8 cellular contexts compared by ENCODE assay signal in the genomic region with DNA sequence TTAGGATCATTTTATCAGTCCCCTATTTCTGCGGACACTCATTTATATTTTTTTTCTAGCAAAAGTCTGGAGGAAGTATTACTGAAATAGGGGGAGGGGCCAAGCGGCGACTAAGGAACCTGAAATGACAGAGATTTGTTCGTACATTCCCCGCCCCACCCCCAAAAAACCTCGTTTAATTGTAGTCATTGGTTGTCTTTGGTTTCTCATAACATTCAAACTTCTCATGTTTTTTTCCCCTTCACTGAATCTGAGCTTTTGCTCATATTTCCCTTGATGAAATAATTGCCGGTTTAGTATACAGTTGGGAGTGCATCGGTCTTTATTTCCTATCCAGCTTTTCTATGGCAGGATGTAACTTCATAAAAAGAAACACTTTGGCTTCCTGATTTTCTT. TPM values are rescaled to one million over a fixed set of nuclear protein-coding genes. Genes with fewer than 3 reads are reported as not detected.
DNase-seq lines count a peak whose midpoint lies in the region; ATAC-seq and TF ChIP-seq lines count a peak whose summit lies in the region.

No MANE protein-coding gene starts in this region.

- H3K4me3 Mint-ChIP-seq in activated CD8-positive, alpha-beta T cell treated with anti-CD3 and anti-CD28 coated beads, Interleukin-2, amount 10 ng/mL, durations not matched to agents 7 days and 5 days = peak overlapping the region; percentile 86

- H3K27ac Mint-ChIP-seq in activated CD8-positive, alpha-beta T cell treated with anti-CD3 and anti-CD28 coated beads, Interleukin-2, amount 10 ng/mL, durations not matched to agents 7 days and 5 days = peak overlapping the region; percentile 86

- H3K4me1 ChIP-seq in esophagus squamous epithelium = peaks cover 10 to 41% (median 10%) of the 10 kb centered on the region in 3 donors

- TF ChIP-seq CTCF in AG10803 (conservative IDR thresholded peaks at IDR 0.05; ENCODE audit: low read length) (no peak), esophagus squamous epithelium (IDR thresholded peaks at IDR 0.05) (no peak), retinal pigment epithelial cell (conservative IDR thresholded peaks at IDR 0.05; ENCODE audit: low read depth, low read length) (no peak)

- peaks cover under 1% of the 10 kb centered on the region for H3K9me3 Mint-ChIP-seq in activated CD8-positive, alpha-beta T cell treated with anti-CD3 and anti-CD28 coated beads, Interleukin-2, amount 10 ng/mL, durations not matched to agents 7 days and 5 days (ENCODE audit: insufficient read depth)

- peaks cover 0 to 42% (median 0%) of the 10 kb centered on the region in 4 donors for H3K27me3 ChIP-seq in esophagus squamous epithelium

- POLR2A ChIA-PET in activated CD8-positive, alpha-beta T cell treated with anti-CD3 and anti-CD28 coated beads, Interleukin-2, amount 10 ng/mL, durations not matched to agents 7 days and 5 days (lab: Charles Lee) = interaction anchor here (0.6 to 1.5 kb wide), 12 partner anchors 29 to 153 kb away, joined by 3 to 7 read pairs (median 4); no protein-coding TSS in a partner anchor

- 5 to 7% methylated on average over 8 of the region's 8 CpGs for WGBS in esophagus squamous epithelium, 2 donors

- no peaks in the 10 kb centered on the region for H3K9me3 ChIP-seq in esophagus squamous epithelium

- H3K36me3 ChIP-seq in esophagus squamous epithelium = no peaks in the 10 kb centered on the region

- DNase-seq in AG10803 (ENCODE audit: low read depth) (peak; percentile 13), LHCN-M2 (ENCODE audit: low read depth) (peak; percentile 40), esophagus squamous epithelium (lab: John Stamatoyannopoulos, UW) (no peak), retinal pigment epithelial cell (ENCODE audit: low read depth) (no peak), GM03348 (ENCODE audit: low spot score) (no peak)
- peak; percentile 73 for DNase-seq in activated CD8-positive, alpha-beta T cell treated with anti-CD3 and anti-CD28 coated beads, Interleukin-2, amount 10 ng/mL, durations not matched to agents 7 days and 5 days

- intact Hi-C loops in esophagus squamous epithelium (cut with DNase I) = loop anchor here (10.0 kb wide), 1 partner anchor 121 kb away; no protein-coding TSS in a partner anchor

- H3K27me3 Mint-ChIP-seq in activated CD8-positive, alpha-beta T cell treated with anti-CD3 and anti-CD28 coated beads, Interleukin-2, amount 10 ng/mL, durations not matched to agents 7 days and 5 days (ENCODE audit: low read depth) = no peaks in the 10 kb centered on the region

- peaks cover 19% of the 10 kb centered on the region for H3K36me3 Mint-ChIP-seq in activated CD8-positive, alpha-beta T cell treated with anti-CD3 and anti-CD28 coated beads, Interleukin-2, amount 10 ng/mL, durations not matched to agents 7 days and 5 days (ENCODE audit: low read depth)

- CTCF ChIA-PET in activated CD8-positive, alpha-beta T cell treated with anti-CD3 and anti-CD28 coated beads, Interleukin-2, amount 10 ng/mL, durations not matched to agents 7 days and 5 days (lab: Charles Lee) = interaction anchor here (0.7 to 2.0 kb wide), 27 partner anchors 23 to 171 kb away, joined by 3 to 16 read pairs (median 4); no protein-coding TSS in a partner anchor

- H3K4me1 Mint-ChIP-seq in activated CD8-positive, alpha-beta T cell treated with anti-CD3 and anti-CD28 coated beads, Interleukin-2, amount 10 ng/mL, durations not matched to agents 7 days and 5 days (ENCODE audit: low read depth) = peaks cover 34% of the 10 kb centered on the region

- peak overlapping the region; percentile 85 for H3K4me3 ChIP-seq in AG10803 (ENCODE audit: low read length)
- H3K4me3 ChIP-seq in esophagus squamous epithelium = peak overlapping the region; percentile 49 to 86 (median 66)
- H3K4me3 ChIP-seq in retinal pigment epithelial cell (ENCODE audit: low read length) = peak overlapping the region; percentile 85

- no peak for ATAC-seq in activated CD8-positive, alpha-beta T cell treated with anti-CD3 and anti-CD28 coated beads, Interleukin-2, amount 10 ng/mL, durations not matched to agents 7 days and 5 days
- ATAC-seq in GM21447 (IDR thresholded peaks at IDR 0.05; ENCODE audit: unreplicated experiment) = no peak
- ATAC-seq in HG03460 (IDR thresholded peaks at IDR 0.05; ENCODE audit: unreplicated experiment) = no peak

- no peak for TF ChIP-seq POLR2A in esophagus squamous epithelium (IDR thresholded peaks at IDR 0.05)

- H3K27ac ChIP-seq in esophagus squamous epithelium = peak overlapping the region in 3 of 4 donors; percentile 79 to 95 (median 93)

RNA-seq across cellular contexts. Expression of gene FYN, which starts 0.8 kb away (rescaled TPM):
- 95.8 and 103 TPM in 2 replicates for total RNA-seq in LHCN-M2 (2014; rRNA removed)
- polyA plus RNA-seq in LHCN-M2 (2012) = 74.1 TPM
- 100 to 1,000 TPM; 148 to 154 TPM for total RNA-seq in activated CD8-positive, alpha-beta T cell treated with anti-CD3 and anti-CD28 coated beads, Interleukin-2, amount 10 ng/mL, durations not matched to agents 7 days and 5 days
- 10 to 100 TPM; 11.8 to 54.6 (median 21.4) TPM for total RNA-seq in esophagus squamous epithelium

Comparison
In these comparisons a context has a peak if more than half of its experiments do, and no peak if none do; other contexts are left out.
1. DNase-seq: peak in AG10803 (single experiment), LHCN-M2 (single experiment) and activated CD8-positive, alpha-beta T cell treated with anti-CD3 and anti-CD28 coated beads, Interleukin-2, amount 10 ng/mL, durations not matched to agents 7 days and 5 days (single experiment); none in esophagus squamous epithelium (single experiment), retinal pigment epithelial cell (single experiment) and GM03348 (single experiment).
2. Peak in every context shown above with its lines, with median percentiles within 50 percentile points of each other: H3K4me3 ChIP-seq.